Comparison of ENCODE assay signal across 8 cellular contexts in the genomic region with DNA sequence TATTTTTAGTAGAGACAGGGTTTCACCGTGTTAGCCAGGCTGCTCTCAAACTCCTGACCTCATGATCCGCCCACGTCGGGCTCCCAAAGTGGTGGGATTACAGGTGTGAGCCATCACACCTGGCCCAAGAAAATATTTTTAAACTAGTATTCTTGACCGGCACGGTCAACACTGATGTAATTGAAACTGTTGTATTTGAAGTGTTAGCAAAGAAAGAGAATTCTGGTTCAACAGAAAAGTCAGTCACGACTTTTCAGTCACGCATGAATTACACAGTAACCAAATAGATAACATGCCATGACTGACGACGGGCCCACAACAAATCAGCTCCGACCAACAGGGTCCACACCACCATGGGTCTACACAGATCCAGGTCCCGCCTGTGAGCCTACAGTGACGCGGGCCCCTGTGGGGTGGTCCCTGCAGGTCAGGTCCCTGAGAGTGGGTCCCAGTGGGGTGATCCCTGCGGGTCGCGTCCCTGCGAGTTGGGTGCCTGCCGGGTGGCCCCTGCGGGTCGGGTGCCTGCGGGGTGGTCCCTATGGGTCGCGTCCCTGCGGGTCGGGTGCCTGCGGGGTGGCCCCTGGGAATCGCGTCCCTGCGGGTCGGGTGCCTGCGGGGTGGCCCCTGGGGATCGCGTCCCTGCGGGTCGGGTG. TPM values are rescaled to one million over a fixed set of nuclear protein-coding genes. Genes with fewer than 3 reads are reported as not detected.
DNase-seq lines count a peak whose midpoint lies in the region; ATAC-seq and TF ChIP-seq lines count a peak whose summit lies in the region.

No MANE protein-coding gene starts in this region.

- H3K4me1 ChIP-seq in BE2C = no peaks in the 10 kb centered on the region; the same call in 1 of the 2 replicates

- ATAC-seq in GM18907 (IDR thresholded peaks at IDR 0.05; ENCODE audit: unreplicated experiment) = no peak
- ATAC-seq in HG02870 (IDR thresholded peaks at IDR 0.05; ENCODE audit: unreplicated experiment) = no peak

- H3K27me3 Mint-ChIP-seq in osteocyte (ENCODE audit: unreplicated experiment) = no peaks in the 10 kb centered on the region

- H3K27me3 ChIP-seq in BE2C (no peaks in the 10 kb centered on the region), H7 (ENCODE audit: control insufficient read depth, insufficient read depth, low read length) (no peaks in the 10 kb centered on the region)

- peak overlapping the region; percentile 89 for H3K27ac Mint-ChIP-seq in osteocyte (ENCODE audit: unreplicated experiment)

- peak; percentile 42 for DNase-seq in BE2C
- peak; percentile 69 for DNase-seq in H7
- peak; percentile 35 for DNase-seq in activated CD8-positive, alpha-beta memory T cell treated with anti-CD3 and anti-CD28 coated beads, Interleukin-2, amount 50 U/mL, for 4 hours
- DNase-seq in fibroblast of gingiva (ENCODE audit: low read depth) = peak; percentile 18
- no peak for DNase-seq in osteocyte (ENCODE audit: extremely low spot score, unreplicated experiment)
- no peak for DNase-seq in middle frontal gyrus (ENCODE audit: extremely low spot score, low spot score)

- no peaks in the 10 kb centered on the region for H3K9me3 Mint-ChIP-seq in osteocyte (ENCODE audit: unreplicated experiment)

- H3K9me3 ChIP-seq in BE2C = no peaks in the 10 kb centered on the region

- peak overlapping the region; percentile 62 for H3K4me3 Mint-ChIP-seq in osteocyte (ENCODE audit: unreplicated experiment)

- H3K36me3 ChIP-seq in BE2C (peaks cover 4% of the 10 kb centered on the region; the same call in 1 of the 2 replicates), H7 (replicated peaks; ENCODE audit: control insufficient read depth, insufficient read depth, low read length) (no peaks in the 10 kb centered on the region)

- no peaks in the 10 kb centered on the region for H3K36me3 Mint-ChIP-seq in osteocyte (ENCODE audit: unreplicated experiment)

- H3K4me3 ChIP-seq in BE2C (ENCODE audit: low read depth, low read length) (peak overlapping the region; percentile 79), H7 (ENCODE audit: insufficient read depth, low read depth, low read length) (peak overlapping the region; percentile 83)

- peaks cover 25% of the 10 kb centered on the region for H3K4me1 Mint-ChIP-seq in osteocyte (ENCODE audit: unreplicated experiment)

- TF ChIP-seq CTCF in BE2C (IDR thresholded peaks at IDR 0.05; ENCODE audit: low read depth, low read length) (no peak), osteocyte (IDR thresholded peaks at IDR 0.05) (no peak)

RNA-seq across cellular contexts. Expression of a gene that starts 1.0 kb away (rescaled TPM):
- 21.2 TPM for polyA plus RNA-seq in BE2C (2012; ENCODE audit: insufficient read depth, insufficient read length, low read depth)
- 17.0 and 21.4 TPM in 2 replicates for total RNA-seq in H7 (2014; rRNA removed; shearing (Covaris generic))
- total RNA-seq in osteocyte = 10.9 and 12.1 TPM in 2 replicates

RNA-seq across cellular contexts. Expression of a gene that starts 27.3 kb away (rescaled TPM):
- polyA plus RNA-seq in BE2C (2012; ENCODE audit: insufficient read depth, insufficient read length, low read depth) = 396 TPM
- 24.9 and 32.7 TPM in 2 replicates for total RNA-seq in H7 (2014; rRNA removed; shearing (Covaris generic))
- total RNA-seq in osteocyte = 32.0 and 33.2 TPM in 2 replicates

RNA-seq across cellular contexts. Expression of a gene that starts 32.2 kb away (rescaled TPM):
- 73.4 TPM for polyA plus RNA-seq in BE2C (2012; ENCODE audit: insufficient read depth, insufficient read length, low read depth)
- total RNA-seq in H7 (2014; rRNA removed; shearing (Covaris generic)) = 15.1 and 22.4 TPM in 2 replicates
- 34.1 and 35.5 TPM in 2 replicates for total RNA-seq in osteocyte

RNA-seq across cellular contexts. Expression of a gene that starts 51.9 kb away (rescaled TPM):
- polyA plus RNA-seq in BE2C (2012; ENCODE audit: insufficient read depth, insufficient read length, low read depth) = 7.6 TPM
- total RNA-seq in H7 (2014; rRNA removed; shearing (Covaris generic)) = 20.1 and 27.5 TPM in 2 replicates
- 25.0 and 29.0 TPM in 2 replicates for total RNA-seq in osteocyte

Comparison
In these comparisons a context has a peak if more than half of its experiments do, and no peak if none do; other contexts are left out.
1. DNase-seq: peak in BE2C (single experiment), H7 (single experiment), activated CD8-positive, alpha-beta memory T cell treated with anti-CD3 and anti-CD28 coated beads, Interleukin-2, amount 50 U/mL, for 4 hours (single experiment) and fibroblast of gingiva (single experiment); none in osteocyte (single experiment) and middle frontal gyrus (single experiment).